In the genomic region with DNA sequence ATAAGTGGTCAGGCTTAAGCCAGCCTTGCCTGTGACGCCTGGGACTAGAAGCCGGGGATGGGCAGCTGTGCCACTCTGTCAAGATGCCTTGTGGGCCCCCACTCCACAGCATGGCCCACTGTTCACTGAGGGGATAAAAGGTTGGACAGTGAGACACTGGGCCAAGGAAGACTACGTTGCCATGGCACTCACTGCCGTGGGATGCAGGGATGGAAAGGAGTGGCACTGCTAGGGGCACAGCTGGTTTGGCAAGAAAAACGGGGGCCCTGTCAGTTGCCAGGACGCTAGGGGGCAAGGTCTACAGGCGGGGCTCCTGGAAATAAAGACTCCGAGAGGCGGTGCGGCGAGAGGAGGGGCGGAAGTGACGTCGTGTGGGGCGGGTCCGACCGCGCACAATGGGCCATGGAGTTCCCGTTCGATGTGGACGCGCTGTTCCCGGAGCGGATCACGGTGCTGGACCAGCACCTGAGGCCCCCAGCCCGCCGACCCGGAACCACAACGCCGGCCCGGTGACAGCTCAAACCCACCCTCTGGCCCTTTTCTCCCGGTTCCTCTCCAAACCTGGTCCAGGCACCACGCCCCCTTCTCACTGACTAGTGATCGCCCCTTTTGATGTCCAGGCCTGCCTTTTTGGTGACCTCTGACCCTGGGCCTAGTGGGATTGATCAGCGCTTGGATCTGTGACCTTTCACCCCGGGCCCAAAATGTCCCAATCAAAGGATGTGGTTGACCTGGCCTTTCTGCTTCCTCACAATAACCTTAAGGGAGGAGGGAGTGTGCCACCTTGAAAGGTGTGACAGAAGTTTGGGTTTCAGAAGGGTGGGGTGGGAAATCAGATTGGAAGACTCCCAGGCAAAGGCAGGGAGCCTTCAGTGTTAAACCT, we compare ENCODE assay signal across 8 cellular contexts. TPM values are rescaled to one million over a fixed set of nuclear protein-coding genes. Genes with fewer than 3 reads are reported as not detected.
DNase-seq lines count a peak whose midpoint lies in the region; ATAC-seq and TF ChIP-seq lines count a peak whose summit lies in the region.

A gene (plus strand): TSS at position 391 of the 883 bp plus-strand sequence.

- ATAC-seq in HG02588 (IDR thresholded peaks at IDR 0.05; ENCODE audit: unreplicated experiment) (peak; percentile 86), aorta (ENCODE audit: low FRiP score) (peak; percentile 94)

- H3K4me3 ChIP-seq in GM06990 (replicated peaks; ENCODE audit: low read depth, low read length) (peak within 1 kb of the TSS; percentile 73), ascending aorta (peak within 1 kb of the TSS; percentile 59 to 62), aorta (ENCODE audit: low read length in 2 of 2) (peak within 1 kb of the TSS; percentile 22 to 52)

- WGBS in aorta, 2 donors = 3 to 4% methylated on average over 31 to 36 of the region's 36 CpGs

- H3K9me3 ChIP-seq in ascending aorta (no peaks in the 10 kb centered on the region), aorta (ENCODE audit: control insufficient read depth, low read length) (no peaks in the 10 kb centered on the region)

- H3K36me3 ChIP-seq in GM06990 (ENCODE audit: control insufficient read depth, insufficient read depth, low read length) = peaks cover 11% of the 10 kb centered on the region
- H3K36me3 ChIP-seq in ascending aorta = peaks cover 26 to 64% of the 10 kb centered on the region in 2 donors
- no peaks in the 10 kb centered on the region for H3K36me3 ChIP-seq in aorta (ENCODE audit: control insufficient read depth in 1 of 2, insufficient read depth in 2 of 2, low read length in 1 of 2)

- H3K27ac ChIP-seq in ascending aorta (peak within 1 kb of the TSS; percentile 84 to 92), aorta (ENCODE audit: low read depth in 1 of 2, low read length in 2 of 2) (peak within 1 kb of the TSS; percentile 16 to 95)

- intact Hi-C loops in ascending aorta (cut with DNase I) = no loop called here
- intact Hi-C loops in aorta (cut with DNase I) = loop anchor here in 1 of 2 donors (5.0 kb wide), 1 partner anchor 46 kb away; a partner anchor contains a TSS

- H3K4me1 ChIP-seq in ascending aorta = peaks cover 0 to 8% of the 10 kb centered on the region in 2 donors
- H3K4me1 ChIP-seq in aorta (ENCODE audit: control insufficient read depth in 1 of 2, insufficient read depth in 2 of 2, low read length in 2 of 2) = no peaks in the 10 kb centered on the region

- TF ChIP-seq CTCF in GM06990 (IDR thresholded peaks at IDR 0.05; ENCODE audit: insufficient read depth, low read length, poor library complexity, severe bottlenecking) (peak; percentile 55), ascending aorta (IDR thresholded peaks at IDR 0.05) (peak; percentile 26 to 40 (median 27))

- DNase-seq in GM06990 (ENCODE audit: extremely low read depth, insufficient read length) (peak; percentile 84), NCI-H146 treated with DMSO at 0.1 percent for 48 hours (lab: John Stamatoyannopoulos, UW; ENCODE audit: unreplicated experiment) (peak; percentile 59), T-helper 22 cell (ENCODE audit: low read depth) (peak; percentile 85), ascending aorta (ENCODE audit: low spot score in 2 of 2) (peak; percentile 55 to 95), hepatic stellate cell (ENCODE audit: low spot score) (peak; percentile 86), renal cortical epithelial cell (ENCODE audit: low read depth) (peak; percentile 47), aorta (peak; percentile 92 to 97)

- H3K27me3 ChIP-seq in GM06990 (replicated peaks; ENCODE audit: control insufficient read depth, insufficient read depth, low read length) (no peaks in the 10 kb centered on the region), ascending aorta (no peaks in the 10 kb centered on the region), aorta (ENCODE audit: control insufficient read depth in 1 of 2, insufficient read depth in 2 of 2, low read length in 1 of 2) (no peaks in the 10 kb centered on the region)

RNA-seq across cellular contexts. Expression of the gene that starts here (rescaled TPM):
- total RNA-seq in ascending aorta (13.7 TPM), renal cortical epithelial cell (7.6 and 7.8 TPM in 2 replicates), aorta (10 to 100 TPM in 1 of 2 donors, 1 to 10 TPM in 1; 5.8 to 12.9 TPM)
- 1 to 10 TPM; 6.4 to 7.7 TPM for polyA plus RNA-seq in aorta

Comparison
In these comparisons a context has a peak if more than half of its experiments do, and no peak if none do; other contexts are left out.
1. Peak in every context shown above with its lines: DNase-seq, ATAC-seq, H3K4me3 ChIP-seq and H3K27ac ChIP-seq.